8 cellular contexts compared by ENCODE assay signal in the genomic region with DNA sequence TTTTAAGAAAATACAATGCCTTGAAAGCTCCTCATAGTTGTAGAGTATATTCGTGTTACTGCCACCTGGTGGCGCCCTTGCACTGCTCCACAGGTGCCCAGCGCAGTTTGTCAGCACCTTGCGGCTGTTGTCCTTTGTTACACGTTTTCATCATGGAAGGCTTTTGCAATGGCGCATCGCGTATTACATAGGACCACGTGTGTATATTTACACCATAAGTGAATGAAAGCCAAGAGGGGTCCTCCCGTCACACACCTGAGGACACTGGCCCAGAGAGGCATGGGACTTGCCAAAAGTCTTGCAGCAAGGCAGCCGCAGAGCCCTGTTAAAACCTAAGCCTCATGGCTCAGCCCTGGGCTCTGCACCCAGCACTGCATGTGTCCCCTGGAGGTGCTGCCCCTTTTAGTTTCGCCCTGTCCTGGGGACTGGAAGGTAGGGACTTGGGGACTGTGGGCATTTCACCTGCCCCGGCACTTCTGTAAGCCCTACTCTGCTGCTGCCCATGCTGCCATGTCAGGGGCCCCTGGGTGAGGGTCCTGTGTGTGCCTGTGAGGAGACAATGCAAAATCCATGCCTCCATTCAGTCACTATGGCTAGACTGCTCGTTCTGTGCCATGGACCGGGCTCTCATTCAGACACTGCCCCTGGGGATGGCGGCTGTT. TPM values are rescaled to one million over a fixed set of nuclear protein-coding genes. Genes with fewer than 3 reads are reported as not detected.
DNase-seq lines count a peak whose midpoint lies in the region; ATAC-seq, FAIRE-seq and TF ChIP-seq lines count a peak whose summit lies in the region.

No MANE protein-coding gene starts in this region.

- H3K4me2 ChIP-seq in Karpas-422 (ENCODE audit: low read depth, low read length, poor library complexity, severe bottlenecking) = no peak overlapping the region

- H3K9me2 ChIP-seq in Karpas-422 (replicated peaks; ENCODE audit: insufficient read depth, low read length) = no peaks in the 10 kb centered on the region

- H3K27ac Mint-ChIP-seq in activated T-helper 1 cell treated with anti-CD3 and anti-CD28 coated beads, Interleukin-12 subunit alpha, Interleukin-12 subunit beta, Interleukin-2, Interleukin-4 antibody, amounts not matched to agents 30 ng/mL and 10 ng/mL and 1 ng/mL, durations not matched to agents 14 hours and 24 hours and 36 hours = peak overlapping the region; percentile 48

- peaks cover 24% of the 10 kb centered on the region for H3K79me2 ChIP-seq in Karpas-422 (ENCODE audit: low read length)

- H3K36me3 ChIP-seq in Karpas-422 (ENCODE audit: insufficient read depth, low read length) = peaks cover 7% of the 10 kb centered on the region
- H3K36me3 ChIP-seq in thyroid gland = peaks cover 59 to 60% of the 10 kb centered on the region in 2 donors

- peak; percentile 70 for FAIRE-seq in RCC 7860 (lab: Jason Lieb, UNC)

- no peak for ATAC-seq in HG03175 (IDR thresholded peaks at IDR 0.05; ENCODE audit: unreplicated experiment)

- H3K9me3 ChIP-seq in Karpas-422 (ENCODE audit: low read length) = no peaks in the 10 kb centered on the region
- H3K9me3 ChIP-seq in thyroid gland = no peaks in the 10 kb centered on the region

- H3K36me3 Mint-ChIP-seq in activated T-helper 1 cell treated with anti-CD3 and anti-CD28 coated beads, Interleukin-12 subunit alpha, Interleukin-12 subunit beta, Interleukin-2, Interleukin-4 antibody, amounts not matched to agents 30 ng/mL and 10 ng/mL and 1 ng/mL, durations not matched to agents 14 hours and 24 hours and 36 hours (ENCODE audit: low read depth) = peaks cover 28% of the 10 kb centered on the region

- no peaks in the 10 kb centered on the region for H3K4me1 Mint-ChIP-seq in activated T-helper 1 cell treated with anti-CD3 and anti-CD28 coated beads, Interleukin-12 subunit alpha, Interleukin-12 subunit beta, Interleukin-2, Interleukin-4 antibody, amounts not matched to agents 30 ng/mL and 10 ng/mL and 1 ng/mL, durations not matched to agents 14 hours and 24 hours and 36 hours (ENCODE audit: low read depth)

- peak in 1 of 2 donors; percentile 23 for TF ChIP-seq POLR2A in thyroid gland (IDR thresholded peaks at IDR 0.05)

- DNase-seq in DMS153 treated with DMSO at 0.1 percent for 48 hours (lab: John Stamatoyannopoulos, UW; ENCODE audit: unreplicated experiment) (peak; percentile 80), Karpas-422 (peak; percentile 89), RCC 7860 (ENCODE audit: low spot score) (peak; percentile 68), fibroblast of the aortic adventitia (ENCODE audit: low read depth) (peak; percentile 78), nucleus accumbens (lab: John Stamatoyannopoulos, UW) (peak in 35 of 56 donors; percentile 4 to 79 (median 34)), thyroid gland (peak; percentile 74 to 77)
- DNase-seq in activated T-helper 1 cell treated with anti-CD3 and anti-CD28 coated beads, Interleukin-12 subunit alpha, Interleukin-12 subunit beta, Interleukin-2, Interleukin-4 antibody, amounts not matched to agents 30 ng/mL and 10 ng/mL and 1 ng/mL, durations not matched to agents 14 hours and 24 hours and 36 hours (ENCODE audit: low spot score) = peak; percentile 57

- H3K4me3 ChIP-seq in Karpas-422 (ENCODE audit: low read length) = no peak overlapping the region
- H3K4me3 ChIP-seq in fibroblast of the aortic adventitia (ENCODE audit: low read depth, low read length) = no peak overlapping the region
- H3K4me3 ChIP-seq in thyroid gland (replicated peaks in 1 of 3) = no peak overlapping the region

- H3K27ac ChIP-seq in Karpas-422 (ENCODE audit: low read length) (no peak overlapping the region), thyroid gland (no peak overlapping the region)

- H2AFZ ChIP-seq in Karpas-422 (ENCODE audit: low read length) = no peak overlapping the region

- no peaks in the 10 kb centered on the region for H3K27me3 Mint-ChIP-seq in activated T-helper 1 cell treated with anti-CD3 and anti-CD28 coated beads, Interleukin-12 subunit alpha, Interleukin-12 subunit beta, Interleukin-2, Interleukin-4 antibody, amounts not matched to agents 30 ng/mL and 10 ng/mL and 1 ng/mL, durations not matched to agents 14 hours and 24 hours and 36 hours (ENCODE audit: insufficient read depth)

- no peak overlapping the region for H3K4me3 Mint-ChIP-seq in activated T-helper 1 cell treated with anti-CD3 and anti-CD28 coated beads, Interleukin-12 subunit alpha, Interleukin-12 subunit beta, Interleukin-2, Interleukin-4 antibody, amounts not matched to agents 30 ng/mL and 10 ng/mL and 1 ng/mL, durations not matched to agents 14 hours and 24 hours and 36 hours

- 48% methylated on average over 15 to 16 of the region's 16 CpGs for WGBS in thyroid gland, 2 donors

- no peaks in the 10 kb centered on the region for H3K4me1 ChIP-seq in Karpas-422 (ENCODE audit: low read length)
- no peaks in the 10 kb centered on the region for H3K4me1 ChIP-seq in thyroid gland

- intact Hi-C loops in activated T-helper 1 cell treated with anti-CD3 and anti-CD28 coated beads, Interleukin-12 subunit alpha, Interleukin-12 subunit beta, Interleukin-2, Interleukin-4 antibody, amounts not matched to agents 30 ng/mL and 10 ng/mL and 1 ng/mL, durations not matched to agents 14 hours and 24 hours and 36 hours (cut with micrococcal nuclease) = loop anchor here (1.0 to 2.0 kb wide), 3 partner anchors 21 to 53 kb away; a partner anchor contains a TSS
- intact Hi-C loops in thyroid gland (cut with DNase I) = no loop called here

- H3K9ac ChIP-seq in Karpas-422 (ENCODE audit: low read length) = no peak overlapping the region

- TF ChIP-seq CTCF in fibroblast of the aortic adventitia (IDR thresholded peaks at IDR 0.05; ENCODE audit: insufficient read depth, low read length) = peak; percentile 86
- TF ChIP-seq CTCF in thyroid gland (IDR thresholded peaks at IDR 0.05) = peak; percentile 83 to 95 (median 89)

- H3K9me3 Mint-ChIP-seq in activated T-helper 1 cell treated with anti-CD3 and anti-CD28 coated beads, Interleukin-12 subunit alpha, Interleukin-12 subunit beta, Interleukin-2, Interleukin-4 antibody, amounts not matched to agents 30 ng/mL and 10 ng/mL and 1 ng/mL, durations not matched to agents 14 hours and 24 hours and 36 hours = no peaks in the 10 kb centered on the region

- H3K27me3 ChIP-seq in Karpas-422 (ENCODE audit: low read length) (no peaks in the 10 kb centered on the region), thyroid gland (no peaks in the 10 kb centered on the region)

- peaks cover 19% of the 10 kb centered on the region for H4K20me1 ChIP-seq in Karpas-422 (ENCODE audit: insufficient read depth, low read depth, low read length)

RNA-seq across cellular contexts. Expression of a gene that starts 24.3 kb away (rescaled TPM):
- 54.6 and 81.0 TPM in 2 replicates for total RNA-seq in Karpas-422 (2014; rRNA removed; shearing (Covaris generic); ENCODE audit: low replicate concordance)
- total RNA-seq in activated T-helper 1 cell treated with anti-CD3 and anti-CD28 coated beads, Interleukin-12 subunit alpha, Interleukin-12 subunit beta, Interleukin-2, Interleukin-4 antibody, amounts not matched to agents 30 ng/mL and 10 ng/mL and 1 ng/mL, durations not matched to agents 14 hours and 24 hours and 36 hours = 107 and 111 TPM in 2 replicates
- total RNA-seq in fibroblast of the aortic adventitia (ENCODE audit: low replicate concordance) (8.6 and 29.5 TPM in 2 replicates), thyroid gland (100 to 1,000 TPM in 1 of 4 donors, 10 to 100 TPM in 3; 66.7 to 115 (median 82.8) TPM)

RNA-seq across cellular contexts. Expression of a gene that starts 52.9 kb away (rescaled TPM):
- total RNA-seq in Karpas-422 (2014; rRNA removed; shearing (Covaris generic); ENCODE audit: low replicate concordance) = 7.2 and 16.3 TPM in 2 replicates
- 43.5 and 47.2 TPM in 2 replicates for total RNA-seq in activated T-helper 1 cell treated with anti-CD3 and anti-CD28 coated beads, Interleukin-12 subunit alpha, Interleukin-12 subunit beta, Interleukin-2, Interleukin-4 antibody, amounts not matched to agents 30 ng/mL and 10 ng/mL and 1 ng/mL, durations not matched to agents 14 hours and 24 hours and 36 hours
- total RNA-seq in fibroblast of the aortic adventitia (ENCODE audit: low replicate concordance) (20.4 and 29.7 TPM in 2 replicates), thyroid gland (10 to 100 TPM; 55.5 to 92.8 (median 79.2) TPM)

Comparison
In these comparisons a context has a peak if more than half of its experiments do, and no peak if none do; other contexts are left out.
1. DNase-seq: peak in every context shown above with its lines; median percentile 89 in Karpas-422; 80 in DMS153 treated with DMSO at 0.1 percent for 48 hours; 78 in fibroblast of the aortic adventitia; 76 in thyroid gland; 68 in RCC 7860; 57 in activated T-helper 1 cell treated with anti-CD3 and anti-CD28 coated beads, Interleukin-12 subunit alpha, Interleukin-12 subunit beta, Interleukin-2, Interleukin-4 antibody, amounts not matched to agents 30 ng/mL and 10 ng/mL and 1 ng/mL, durations not matched to agents 14 hours and 24 hours and 36 hours; 34 in nucleus accumbens.